1 cellular context compared by ENCODE assay signal in genomic region chr2:232363064-232363783, GRCh38.
A peak's percentile ranks its signal among the peaks of the same experiment; 100 is the strongest.
TF ChIP-seq lines count a peak whose summit lies in the region.

No MANE protein-coding gene starts in this region.

TF ChIP-seq in HepG2, 621 proteins besides CTCF, POLR2A, EP300 and RAD21:
- TF ChIP-seq ZNF687 (CRISPR knock-in tag; IDR thresholded peaks at IDR 0.05) (peak; percentile 58), ZFP91 (CRISPR knock-in tag; IDR thresholded peaks at IDR 0.05; ENCODE audit: borderline replicate concordance) (peak; percentile 25; the same call in 1 of the 2 replicates), STAG1 (CRISPR knock-in tag; IDR thresholded peaks at IDR 0.05) (0 out of 2 replicates have a peak, but pooled peaks have one; percentile 25), HNRNPL (IDR thresholded peaks at IDR 0.05; ENCODE audit: low read depth, low read length) (0 out of 2 replicates have a peak, but pooled peaks have one; percentile 53), RXRA (CRISPR knock-in tag; IDR thresholded peaks at IDR 0.05) (peak; percentile 36; the same call in 1 of the 2 replicates), ZFX (CRISPR knock-in tag; IDR thresholded peaks at IDR 0.05; ENCODE audit: low read depth) (peak; percentile 39; the same call in 1 of the 2 replicates), ZBTB7B (CRISPR knock-in tag; IDR thresholded peaks at IDR 0.05) (peak; percentile 63; the same call in 1 of the 2 replicates), ZFY (CRISPR knock-in tag; IDR thresholded peaks at IDR 0.05) (peak; percentile 29; the same call in 1 of the 2 replicates), UBTF (CRISPR knock-in tag; IDR thresholded peaks at IDR 0.05) (peak; percentile 25; the same call in 1 of the 2 replicates), SAP130 (CRISPR knock-in tag; IDR thresholded peaks at IDR 0.05; ENCODE audit: low read depth) (0 out of 2 replicates have a peak, but pooled peaks have one; percentile 0), GABPB1 (CRISPR knock-in tag; IDR thresholded peaks at IDR 0.05) (0 out of 2 replicates have a peak, but pooled peaks have one; percentile 10), ZBTB7A (CRISPR knock-in tag; IDR thresholded peaks at IDR 0.05) (0 out of 2 replicates have a peak, but pooled peaks have one; percentile 51), TFAP4 (IDR thresholded peaks at IDR 0.05; ENCODE audit: borderline replicate concordance, low read depth) (peak; percentile 41; the same call in 1 of the 2 replicates)
